Comparison of ENCODE assay signal across 11 cellular contexts in genomic region chr1:153773004-153773921, GRCh38. TPM values are rescaled to one million over a fixed set of nuclear protein-coding genes. Genes with fewer than 3 reads are reported as not detected.
DNase-seq lines count a peak whose midpoint lies in the region; ATAC-seq and TF ChIP-seq lines count a peak whose summit lies in the region.
"Had no signal": no experiment of that assay in that cellular context is flagged by ENCODE, and none has a peak within 500 bp of the region (broad histone marks: within the 10 kb centered on the region; RNA-seq: fewer than 3 reads in every experiment).

No MANE protein-coding gene starts in this region.

- peaks cover 20% of the 10 kb centered on the region for H3K4me1 ChIP-seq in CD4-positive, alpha-beta memory T cell (ENCODE audit: insufficient read depth, low read length)

- CTCF ChIA-PET in CD4-positive, alpha-beta memory T cell (lab: Charles Lee; ENCODE audit: partially characterized antibody): interaction anchor here (0.6 to 1.1 kb wide), 3 partner anchors 23 to 1052 kb away, joined by 3 to 4 read pairs (median 3); no protein-coding TSS in a partner anchor
- CTCF ChIA-PET in RWPE1 (lab: Yijun Ruan, JAX): interaction anchor here (0.6 to 1.0 kb wide), 3 partner anchors 93 to 420 kb away, joined by 3 to 4 read pairs (median 4); no protein-coding TSS in a partner anchor

- H3K4me1 Mint-ChIP-seq in CD4-positive, alpha-beta memory T cell: peaks cover 9 to 31% (median 15%) of the 10 kb centered on the region in 4 donors
- peaks cover 24 to 35% of the 10 kb centered on the region in 2 donors for H3K4me1 Mint-ChIP-seq in effector memory CD8-positive, alpha-beta T cell (ENCODE audit: low read depth in 2 of 2)
- H3K4me1 Mint-ChIP-seq in progenitor cell of endocrine pancreas (ENCODE audit: low read depth): peaks cover 26% of the 10 kb centered on the region

- no peak for ATAC-seq in effector memory CD8-positive, alpha-beta T cell (replicated peaks)
- no peak for ATAC-seq in GM21390 (IDR thresholded peaks at IDR 0.05; ENCODE audit: unreplicated experiment)

- peak overlapping the region in 7 of 8 donors; percentile 21 to 84 (median 40) for H3K4me3 Mint-ChIP-seq in CD4-positive, alpha-beta memory T cell
- H3K4me3 Mint-ChIP-seq in effector memory CD8-positive, alpha-beta T cell: peak overlapping the region in 1 of 2 donors; percentile 86
- H3K4me3 Mint-ChIP-seq in progenitor cell of endocrine pancreas (ENCODE audit: low read depth): peak overlapping the region; percentile 11

- TF ChIP-seq CTCF in RWPE1 (conservative IDR thresholded peaks at IDR 0.05; ENCODE audit: low read depth) (no peak), progenitor cell of endocrine pancreas (IDR thresholded peaks at IDR 0.05; ENCODE audit: unreplicated experiment) (no peak)

- POLR2A ChIA-PET in CD4-positive, alpha-beta memory T cell (lab: Charles Lee; ENCODE audit: partially characterized antibody): interaction anchor here (1.4 to 3.1 kb wide), 2 partner anchors 204 to 218 kb away, joined by 4 to 26 read pairs; partner anchors contain the start of genes JTB and RPS27
- POLR2A ChIA-PET in RWPE1 (lab: Yijun Ruan, JAX; ENCODE audit: low non-redundant PET): interaction anchor here (0.5 kb wide), 1 partner anchor 173 kb away, joined by 4 read pairs; the partner anchor contains the start of gene DENND4B

- H3K27ac ChIP-seq in CD4-positive, alpha-beta memory T cell (ENCODE audit: low read depth, low read length): no peak overlapping the region
- peak overlapping the region; percentile 96 for H3K27ac ChIP-seq in RWPE1

- H3K9me3 ChIP-seq in CD4-positive, alpha-beta memory T cell (ENCODE audit: control insufficient read depth in 1 of 2, low read length in 2 of 2): no peaks in the 10 kb centered on the region
- H3K9me3 ChIP-seq: prostate gland had no signal

- H3K27me3 ChIP-seq in CD4-positive, alpha-beta memory T cell (ENCODE audit: insufficient read depth, low read length): no peaks in the 10 kb centered on the region

- H3K9me3 Mint-ChIP-seq in CD4-positive, alpha-beta memory T cell: no peaks in the 10 kb centered on the region
- no peaks in the 10 kb centered on the region for H3K9me3 Mint-ChIP-seq in effector memory CD8-positive, alpha-beta T cell
- no peaks in the 10 kb centered on the region for H3K9me3 Mint-ChIP-seq in progenitor cell of endocrine pancreas (ENCODE audit: low read depth)

- intact Hi-C loops in CD4-positive, alpha-beta memory T cell (cut with micrococcal nuclease): no loop called here

- H3K36me3 Mint-ChIP-seq in CD4-positive, alpha-beta memory T cell: peaks cover 7 to 32% of the 10 kb centered on the region in 2 donors
- H3K36me3 Mint-ChIP-seq in effector memory CD8-positive, alpha-beta T cell (ENCODE audit: insufficient read depth): peaks cover 18% of the 10 kb centered on the region
- peaks cover 21% of the 10 kb centered on the region for H3K36me3 Mint-ChIP-seq in progenitor cell of endocrine pancreas (ENCODE audit: insufficient read depth)

- H3K27me3 Mint-ChIP-seq in CD4-positive, alpha-beta memory T cell: no peaks in the 10 kb centered on the region
- no peaks in the 10 kb centered on the region for H3K27me3 Mint-ChIP-seq in effector memory CD8-positive, alpha-beta T cell
- H3K27me3 Mint-ChIP-seq in progenitor cell of endocrine pancreas: no peaks in the 10 kb centered on the region

- peak overlapping the region in 5 of 7 donors; percentile 19 to 68 (median 51) for H3K27ac Mint-ChIP-seq in CD4-positive, alpha-beta memory T cell
- H3K27ac Mint-ChIP-seq in effector memory CD8-positive, alpha-beta T cell: peak overlapping the region; percentile 28 to 88
- peak overlapping the region; percentile 52 for H3K27ac Mint-ChIP-seq in progenitor cell of endocrine pancreas

- peaks cover 8% of the 10 kb centered on the region for H3K36me3 ChIP-seq in CD4-positive, alpha-beta memory T cell (ENCODE audit: insufficient read depth, low read length)

- no peak for DNase-seq in CD4-positive, alpha-beta memory T cell
- no peak for DNase-seq in RWPE1 (ENCODE audit: low spot score)
- DNase-seq in effector memory CD8-positive, alpha-beta T cell: no peak
- no peak for DNase-seq in progenitor cell of endocrine pancreas (ENCODE audit: low spot score, unreplicated experiment)
- DNase-seq in epidermal melanocyte (ENCODE audit: insufficient read length, low spot score): no peak
- no peak for DNase-seq in OCI-M2 (lab: John Stamatoyannopoulos, UW; ENCODE audit: unreplicated experiment)
- DNase-seq in islet precursor cell: no peak
- DNase-seq: activated CD8-positive, alpha-beta memory T cell treated with anti-CD3 and anti-CD28 coated beads for 24 hours; cerebellar nuclear complex had no signal

- no peak overlapping the region for H3K4me3 ChIP-seq in CD4-positive, alpha-beta memory T cell (ENCODE audit: low read length in 2 of 2)
- H3K4me3 ChIP-seq: prostate gland had no signal

RNA-seq across cellular contexts. Expression of gene SLC27A3, which starts 1.9 kb away (rescaled TPM):
- total RNA-seq in CD4-positive, alpha-beta memory T cell: 10 to 100 TPM; 18.2 to 20.5 TPM
- polyA plus RNA-seq in CD4-positive, alpha-beta memory T cell: 1 to 10 TPM; 7.9 to 9.2 TPM
- 29.5 and 36.6 TPM in 2 replicates for total RNA-seq in progenitor cell of endocrine pancreas

RNA-seq across cellular contexts. Expression of gene INTS3, which starts 45.4 kb away (rescaled TPM):
- 10 to 100 TPM; 49.1 to 53.0 TPM for total RNA-seq in CD4-positive, alpha-beta memory T cell
- 10 to 100 TPM in 1 of 2 donors, 1 to 10 TPM in 1; 8.1 to 12.5 TPM for polyA plus RNA-seq in CD4-positive, alpha-beta memory T cell
- total RNA-seq in progenitor cell of endocrine pancreas: 145 and 152 TPM in 2 replicates
